Comparison of ENCODE assay signal across 8 cellular contexts in the genomic region with DNA sequence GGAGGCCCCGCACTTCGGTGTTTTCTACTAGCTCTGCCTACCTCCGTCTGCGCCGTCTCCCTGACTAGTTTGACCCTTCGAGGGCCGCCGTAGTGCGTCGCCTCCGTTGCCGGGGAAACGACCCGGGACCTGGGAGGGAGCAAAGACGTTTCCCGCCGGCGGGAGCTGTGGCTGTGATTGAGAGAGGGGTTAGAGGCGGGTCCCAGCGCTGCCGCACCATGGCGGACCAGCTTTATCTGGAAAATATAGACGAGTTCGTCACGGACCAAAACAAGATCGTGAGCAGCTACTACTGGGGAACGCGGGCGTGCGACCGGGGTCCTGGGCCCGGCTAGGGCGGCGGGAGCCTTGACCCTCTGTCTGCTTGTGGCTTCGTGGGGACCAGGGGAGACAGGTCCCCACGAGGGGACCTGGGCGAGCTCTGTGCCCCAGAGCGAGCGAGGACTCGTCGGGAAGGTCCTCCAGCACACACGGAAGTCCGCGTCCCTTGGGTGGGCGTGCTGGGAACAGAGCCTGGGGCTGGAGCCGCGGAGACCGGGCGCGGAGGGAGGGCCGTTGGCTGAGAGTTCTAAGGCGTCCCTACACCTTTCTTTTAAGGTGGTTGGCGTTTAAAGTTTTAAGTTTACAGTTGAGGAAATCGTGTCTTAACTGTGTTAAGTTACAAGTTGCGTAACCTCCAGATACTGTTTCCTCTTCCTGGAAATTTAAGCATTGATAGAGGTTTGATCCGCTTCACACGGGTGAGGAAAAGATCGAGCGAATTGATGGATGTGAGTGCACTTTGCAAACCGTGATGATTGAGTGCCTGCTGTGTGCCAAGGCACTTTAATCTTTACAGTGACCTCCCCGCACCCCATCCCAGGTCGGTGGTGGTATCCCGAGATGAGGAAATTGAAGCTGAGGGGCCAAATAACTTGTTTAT. TPM values are rescaled to one million over a fixed set of nuclear protein-coding genes. Genes with fewer than 3 reads are reported as not detected.
A peak's percentile ranks its signal among the peaks of the same experiment; 100 is the strongest.
DNase-seq lines count a peak whose midpoint lies in the region; ATAC-seq, FAIRE-seq and TF ChIP-seq lines count a peak whose summit lies in the region.

A gene with protein sequence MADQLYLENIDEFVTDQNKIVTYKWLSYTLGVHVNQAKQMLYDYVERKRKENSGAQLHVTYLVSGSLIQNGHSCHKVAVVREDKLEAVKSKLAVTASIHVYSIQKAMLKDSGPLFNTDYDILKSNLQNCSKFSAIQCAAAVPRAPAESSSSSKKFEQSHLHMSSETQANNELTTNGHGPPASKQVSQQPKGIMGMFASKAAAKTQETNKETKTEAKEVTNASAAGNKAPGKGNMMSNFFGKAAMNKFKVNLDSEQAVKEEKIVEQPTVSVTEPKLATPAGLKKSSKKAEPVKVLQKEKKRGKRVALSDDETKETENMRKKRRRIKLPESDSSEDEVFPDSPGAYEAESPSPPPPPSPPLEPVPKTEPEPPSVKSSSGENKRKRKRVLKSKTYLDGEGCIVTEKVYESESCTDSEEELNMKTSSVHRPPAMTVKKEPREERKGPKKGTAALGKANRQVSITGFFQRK (plus strand): TSS at position 142 of the 922 bp plus-strand sequence. CDS start 77 bp downstream, at position 219.

- no peak within 1 kb of the TSS for H2AK5ac ChIP-seq in neuronal stem cell (ENCODE audit: low read depth, low read length)

- peak within 1 kb of the TSS; percentile 91 for H2AFZ ChIP-seq in neuronal stem cell (ENCODE audit: low read length)

- no peak within 1 kb of the TSS for H2BK12ac ChIP-seq in neuronal stem cell (ENCODE audit: low read length)

- H3K27me3 ChIP-seq in neuronal stem cell (ENCODE audit: control insufficient read depth in 3 of 3, insufficient read depth in 3 of 3, low read depth in 1 of 3, low read length in 3 of 3) = no peaks in the 10 kb centered on the region

- WGBS in neuronal stem cell (ENCODE audit: extremely low coverage in 2 of 2, insufficient read length in 2 of 2, insufficient replicate concordance in 1 of 2), 2 donors = no CpG with 5 or more reads among the region's 63 CpGs

- DNase-seq in GM03348 (ENCODE audit: low spot score) (peak; percentile 95), NB4 (ENCODE audit: low read depth) (peak; percentile 95), SK-N-MC (ENCODE audit: low read depth, low spot score) (no peak), frontal cortex (ENCODE audit: low spot score in 2 of 2) (peak; percentile 66 to 80), neuronal stem cell (ENCODE audit: low spot score) (peak; percentile 89)
- peak; percentile 98 for DNase-seq in activated naive CD4-positive, alpha-beta T cell treated with anti-CD3 and anti-CD28 coated beads for 36 hours

- peak; percentile 70 for TF ChIP-seq POLR2A in NB4 (IDR thresholded peaks at IDR 0.05; ENCODE audit: extremely low read depth, insufficient read length)

- no peaks in the 10 kb centered on the region for H3K9me3 ChIP-seq in SK-N-MC (ENCODE audit: low read depth, low read length)
- peaks cover 0 to 31% of the 10 kb centered on the region in 2 donors for H3K9me3 ChIP-seq in neuronal stem cell (replicated peaks in 1 of 2; ENCODE audit: control insufficient read depth in 2 of 2, insufficient read depth in 1 of 2, low read depth in 1 of 2, low read length in 2 of 2)

- no peak within 1 kb of the TSS for H2BK120ac ChIP-seq in neuronal stem cell (ENCODE audit: low read depth, low read length)

- no peak within 1 kb of the TSS for H3K14ac ChIP-seq in neuronal stem cell (ENCODE audit: low read length)

- no peaks in the 10 kb centered on the region for H3K9me3 Mint-ChIP-seq in activated naive CD4-positive, alpha-beta T cell treated with anti-CD3 and anti-CD28 coated beads for 36 hours

- no peak within 1 kb of the TSS for H4K8ac ChIP-seq in neuronal stem cell (ENCODE audit: low read depth, low read length)

- H3K27ac ChIP-seq in SK-N-MC (peak within 1 kb of the TSS; percentile 40), neuronal stem cell (replicated peaks; ENCODE audit: low read length) (peak within 1 kb of the TSS; percentile 42)

- FAIRE-seq in frontal cortex (lab: Jason Lieb, UNC) = no peak

- no peak within 1 kb of the TSS for H2BK15ac ChIP-seq in neuronal stem cell (ENCODE audit: low read length)

- H3K9ac ChIP-seq in SK-N-MC (ENCODE audit: insufficient read length) (peak within 1 kb of the TSS; percentile 95), neuronal stem cell (ENCODE audit: low read depth, low read length, poor library complexity) (peak within 1 kb of the TSS; percentile 96)

- peak within 1 kb of the TSS; percentile 46 for H3K4ac ChIP-seq in neuronal stem cell (ENCODE audit: low read length)

- no peak within 1 kb of the TSS for H4K91ac ChIP-seq in neuronal stem cell (ENCODE audit: low read depth, low read length, poor library complexity)

- peaks cover 28% of the 10 kb centered on the region for H3K4me1 Mint-ChIP-seq in activated naive CD4-positive, alpha-beta T cell treated with anti-CD3 and anti-CD28 coated beads for 36 hours (ENCODE audit: low read depth)

- H3K79me1 ChIP-seq in neuronal stem cell (ENCODE audit: low read depth, low read length) = no peaks in the 10 kb centered on the region

- H3K4me2 ChIP-seq in neuronal stem cell (ENCODE audit: insufficient read depth, low read length, poor library complexity, severe bottlenecking) = peak within 1 kb of the TSS; percentile 58

- peaks cover 35% of the 10 kb centered on the region for H3K36me3 Mint-ChIP-seq in activated naive CD4-positive, alpha-beta T cell treated with anti-CD3 and anti-CD28 coated beads for 36 hours (ENCODE audit: low read depth)

- H2BK5ac ChIP-seq in neuronal stem cell (ENCODE audit: low read length) = no peak within 1 kb of the TSS

- no peaks in the 10 kb centered on the region for H3K4me1 ChIP-seq in neuronal stem cell (ENCODE audit: control insufficient read depth in 2 of 2, insufficient read depth in 1 of 2, low read depth in 1 of 2, low read length in 2 of 2)

- peak; percentile 93 for ATAC-seq in HG02571 (IDR thresholded peaks at IDR 0.05; ENCODE audit: unreplicated experiment)

- CTCF ChIA-PET in activated naive CD4-positive, alpha-beta T cell treated with anti-CD3 and anti-CD28 coated beads for 36 hours (lab: Charles Lee) = interaction anchor here (0.6 to 1.0 kb wide), 3 partner anchors 14 to 509 kb away, joined by 3 read pairs; no protein-coding TSS in a partner anchor

- H3K4me3 ChIP-seq in NB4 (ENCODE audit: low read depth, low read length) (peak within 1 kb of the TSS; percentile 96), SK-N-MC (peak within 1 kb of the TSS; percentile 84), neuronal stem cell (ENCODE audit: low read length in 2 of 2) (peak within 1 kb of the TSS; percentile 73 to 100)

- peak within 1 kb of the TSS; percentile 68 for H3K23ac ChIP-seq in neuronal stem cell (ENCODE audit: low read depth, low read length, poor library complexity)

- intact Hi-C loops in activated naive CD4-positive, alpha-beta T cell treated with anti-CD3 and anti-CD28 coated beads for 36 hours (cut with micrococcal nuclease) = loop anchor here (1.0 to 2.0 kb wide), 7 partner anchors 99 to 831 kb away; partner anchors contain the start of genes C2CD3, LIPT2, PGM2L1 and PPME1

- TF ChIP-seq CTCF in NB4 (IDR thresholded peaks at IDR 0.05; ENCODE audit: low read depth, low read length) (no peak), subcutaneous adipose tissue (IDR thresholded peaks at IDR 0.05; ENCODE audit: low read depth) (no peak)

- no peaks in the 10 kb centered on the region for H3K27me3 Mint-ChIP-seq in activated naive CD4-positive, alpha-beta T cell treated with anti-CD3 and anti-CD28 coated beads for 36 hours (ENCODE audit: low read depth)

- peaks cover 37% of the 10 kb centered on the region for H3K36me3 ChIP-seq in SK-N-MC (ENCODE audit: insufficient read depth, low read length)
- peaks cover 9 to 39% of the 10 kb centered on the region in 2 donors for H3K36me3 ChIP-seq in neuronal stem cell (replicated peaks in 1 of 2; ENCODE audit: control insufficient read depth in 2 of 2, insufficient read depth in 2 of 2, low read length in 2 of 2)

- peak within 1 kb of the TSS; percentile 89 for H3K4me3 Mint-ChIP-seq in activated naive CD4-positive, alpha-beta T cell treated with anti-CD3 and anti-CD28 coated beads for 36 hours

- peak within 1 kb of the TSS; percentile 94 for H3K18ac ChIP-seq in neuronal stem cell (ENCODE audit: low read length)

- H3K27ac Mint-ChIP-seq in activated naive CD4-positive, alpha-beta T cell treated with anti-CD3 and anti-CD28 coated beads for 36 hours = peak within 1 kb of the TSS; percentile 98

RNA-seq across cellular contexts. Expression of the gene that starts here (rescaled TPM):
- 10 to 100 TPM; 84.8 to 91.9 TPM for total RNA-seq in activated naive CD4-positive, alpha-beta T cell treated with anti-CD3 and anti-CD28 coated beads for 36 hours
- total RNA-seq in frontal cortex = 15.9 TPM
- polyA plus RNA-seq in neuronal stem cell (2013, experiment 1 of 2) = 32.8 TPM
- 34.6 TPM for polyA plus RNA-seq in neuronal stem cell (2013, experiment 2 of 2)
- 10 to 100 TPM; 10.1 to 18.0 (median 14.8) TPM for total RNA-seq in subcutaneous adipose tissue
